In genomic region chr3:107987036-107987557, GRCh38 we compare ENCODE assay signal across 8 cellular contexts.
DNase-seq lines count a peak whose midpoint lies in the region; ATAC-seq and TF ChIP-seq lines count a peak whose summit lies in the region.

No MANE protein-coding gene starts in this region.

- no peaks in the 10 kb centered on the region for H3K9me3 Mint-ChIP-seq in Caco-2 (ENCODE audit: unreplicated experiment)
- H3K9me3 Mint-ChIP-seq in activated naive CD8-positive, alpha-beta T cell treated with anti-CD3 and anti-CD28 coated beads, Interleukin-2, amount 50 U/mL, for 24 hours, result no peaks in the 10 kb centered on the region

- CTCF ChIA-PET in Caco-2 (lab: Charles Lee), result no interaction called here

- H3K9ac ChIP-seq in colonic mucosa (ENCODE audit: low read depth in 2 of 2, low read length in 2 of 2), result no peak overlapping the region

- no peaks in the 10 kb centered on the region for H3K27me3 ChIP-seq in colonic mucosa
- no peaks in the 10 kb centered on the region for H3K27me3 ChIP-seq in Caco-2 (replicated peaks; ENCODE audit: control insufficient read depth, insufficient read depth, low read length)

- no peaks in the 10 kb centered on the region for H3K27me3 Mint-ChIP-seq in Caco-2 (ENCODE audit: insufficient read depth, unreplicated experiment)
- H3K27me3 Mint-ChIP-seq in activated naive CD8-positive, alpha-beta T cell treated with anti-CD3 and anti-CD28 coated beads, Interleukin-2, amount 50 U/mL, for 24 hours, result no peaks in the 10 kb centered on the region

- BruUV-seq in Caco-2 (replicated peaks; lab: Mats Ljungman, UMichigan), result no TSS peak

- no peak overlapping the region for H3K4me3 Mint-ChIP-seq in Caco-2 (ENCODE audit: unreplicated experiment)
- H3K4me3 Mint-ChIP-seq in activated naive CD8-positive, alpha-beta T cell treated with anti-CD3 and anti-CD28 coated beads, Interleukin-2, amount 50 U/mL, for 24 hours, result no peak overlapping the region

- H3K4me1 ChIP-seq in colonic mucosa (peaks cover 19% of the 10 kb centered on the region), Caco-2 (0 out of 2 replicates have a peak, but pooled peaks cover 1% of the 10 kb centered on the region)

- no peak overlapping the region for H3K4me3 ChIP-seq in colonic mucosa
- no peak overlapping the region for H3K4me3 ChIP-seq in Caco-2 (ENCODE audit: low read depth, low read length)

- H3K9me3 ChIP-seq in colonic mucosa (no peaks in the 10 kb centered on the region), Caco-2 (no peaks in the 10 kb centered on the region)

- ATAC-seq in GM19035 (IDR thresholded peaks at IDR 0.05; ENCODE audit: unreplicated experiment), result no peak
- no peak for ATAC-seq in activated naive CD8-positive, alpha-beta T cell treated with anti-CD3 and anti-CD28 coated beads, Interleukin-2, amount 50 U/mL, for 24 hours

- peak overlapping the region; percentile 42 for H3K27ac ChIP-seq in colonic mucosa

- DNase-seq in AG08395 (ENCODE audit: low spot score) (peak; percentile 86), NCI-H146 (lab: John Stamatoyannopoulos, UW) (peak; percentile 72), colonic mucosa (peak; percentile 84), mucosa of gallbladder (ENCODE audit: low spot score) (peak; percentile 85), Caco-2 (no peak)
- no peak for DNase-seq in activated CD8-positive, alpha-beta memory T cell treated with anti-CD3 and anti-CD28 coated beads, Interleukin-2, amount 50 U/mL, for 4 hours
- DNase-seq in activated naive CD8-positive, alpha-beta T cell treated with anti-CD3 and anti-CD28 coated beads, Interleukin-2, amount 50 U/mL, for 24 hours, result no peak

- TF ChIP-seq CTCF in colonic mucosa (IDR thresholded peaks at IDR 0.05), result no peak
- TF ChIP-seq CTCF in Caco-2 (IDR thresholded peaks at IDR 0.05; ENCODE audit: insufficient read depth in 1 of 2, low read depth in 1 of 2, low read length in 1 of 2, severe bottlenecking in 1 of 2, unreplicated experiment in 1 of 2), result no peak

- intact Hi-C loops in colonic mucosa (cut with DNase I) (no loop called here), Caco-2 (cut with micrococcal nuclease; ENCODE audit: unreplicated experiment) (no loop called here)

- no peaks in the 10 kb centered on the region for H3K36me3 Mint-ChIP-seq in Caco-2 (ENCODE audit: insufficient read depth, unreplicated experiment)
- H3K36me3 Mint-ChIP-seq in activated naive CD8-positive, alpha-beta T cell treated with anti-CD3 and anti-CD28 coated beads, Interleukin-2, amount 50 U/mL, for 24 hours (ENCODE audit: low read depth), result no peaks in the 10 kb centered on the region

- POLR2A ChIA-PET in Caco-2 (lab: Charles Lee), result no interaction called here

- no peak overlapping the region for H3K27ac Mint-ChIP-seq in Caco-2 (ENCODE audit: unreplicated experiment)
- H3K27ac Mint-ChIP-seq in activated naive CD8-positive, alpha-beta T cell treated with anti-CD3 and anti-CD28 coated beads, Interleukin-2, amount 50 U/mL, for 24 hours, result no peak overlapping the region

- H3K36me3 ChIP-seq in colonic mucosa (no peaks in the 10 kb centered on the region), Caco-2 (ENCODE audit: control insufficient read depth, insufficient read depth, low read length) (no peaks in the 10 kb centered on the region)

- H3K4me1 Mint-ChIP-seq in Caco-2 (ENCODE audit: low read depth, unreplicated experiment), result peaks cover 2% of the 10 kb centered on the region
- peaks cover 25% of the 10 kb centered on the region for H3K4me1 Mint-ChIP-seq in activated naive CD8-positive, alpha-beta T cell treated with anti-CD3 and anti-CD28 coated beads, Interleukin-2, amount 50 U/mL, for 24 hours

Comparison
In these comparisons a context has a peak if more than half of its experiments do, and no peak if none do; other contexts are left out.
1. DNase-seq: peak in AG08395 (single experiment), NCI-H146 (single experiment), colonic mucosa (single experiment) and mucosa of gallbladder (single experiment); none in activated CD8-positive, alpha-beta memory T cell treated with anti-CD3 and anti-CD28 coated beads, Interleukin-2, amount 50 U/mL, for 4 hours (single experiment), Caco-2 (0 of 2) and activated naive CD8-positive, alpha-beta T cell treated with anti-CD3 and anti-CD28 coated beads, Interleukin-2, amount 50 U/mL, for 24 hours (single experiment).